ENCODE assay signal across 19 cellular contexts in genomic region chr7:29840701-29841100, GRCh38. TPM values are rescaled to one million over a fixed set of nuclear protein-coding genes. Genes with fewer than 3 reads are reported as not detected.
DNase-seq lines count a peak whose midpoint lies in the region; ATAC-seq and TF ChIP-seq lines count a peak whose summit lies in the region.
"Had no signal": no experiment of that assay in that cellular context is flagged by ENCODE, and none has a peak within 500 bp of the region (broad histone marks: within the 10 kb centered on the region; RNA-seq: fewer than 3 reads in every experiment).

No MANE protein-coding gene starts in this region.

- no peak overlapping the region for H3K23ac ChIP-seq in neuronal stem cell (ENCODE audit: low read depth, low read length, poor library complexity)

- no peak overlapping the region for H2AK5ac ChIP-seq in neuronal stem cell (ENCODE audit: low read depth, low read length)

- no peak overlapping the region for H4K8ac ChIP-seq in neuronal stem cell (ENCODE audit: low read depth, low read length)

- POLR2A ChIA-PET in HEK293 (lab: Yijun Ruan, JAX), result interaction anchor here (0.6 kb wide), 1 partner anchor 34 kb away, joined by 3 read pairs; no protein-coding TSS in a partner anchor

- no peak overlapping the region for H2BK120ac ChIP-seq in neuronal stem cell (ENCODE audit: low read depth, low read length)

- no peak overlapping the region for H3K4me3 ChIP-seq in BE2C (ENCODE audit: low read depth, low read length)
- H3K4me3 ChIP-seq in HEK293 (ENCODE audit: low read depth, low read length), result no peak overlapping the region
- H3K4me3 ChIP-seq in neuronal stem cell (ENCODE audit: low read length in 2 of 2), result no peak overlapping the region
- no peak overlapping the region for H3K4me3 ChIP-seq in WERI-Rb-1 (ENCODE audit: low read depth, low read length)
- H3K4me3 ChIP-seq: BLaER1 treated with 17β-estradiol and CSF1 and Interleukin-3, amounts not matched to agents 10 nM and 100 nM; K562; SK-N-MC had no signal

- H3K9me3 ChIP-seq in BE2C (no peaks in the 10 kb centered on the region), HEK293 (ENCODE audit: control insufficient read depth, insufficient read depth, low read depth, low read length) (no peaks in the 10 kb centered on the region), neuronal stem cell (replicated peaks in 1 of 2; ENCODE audit: control insufficient read depth in 2 of 2, insufficient read depth in 1 of 2, low read depth in 1 of 2, low read length in 2 of 2) (no peaks in the 10 kb centered on the region), WERI-Rb-1 (ENCODE audit: severe bottlenecking) (no peaks in the 10 kb centered on the region)
- H3K9me3 ChIP-seq: BLaER1 treated with 17β-estradiol and CSF1 and Interleukin-3, amounts not matched to agents 10 nM and 100 nM had no signal

- no peak overlapping the region for H3K4me2 ChIP-seq in neuronal stem cell (ENCODE audit: insufficient read depth, low read length, poor library complexity, severe bottlenecking)
- H3K4me2 ChIP-seq: BLaER1 treated with 17β-estradiol and CSF1 and Interleukin-3, amounts not matched to agents 10 nM and 100 nM had no signal

- no peak overlapping the region for H3K27ac Mint-ChIP-seq in endothelial cell (ENCODE audit: unreplicated experiment)

- H3K27me3 Mint-ChIP-seq in endothelial cell (ENCODE audit: unreplicated experiment), result peaks cover 5% of the 10 kb centered on the region

- H3K27me3 ChIP-seq in BE2C (peaks cover 11% of the 10 kb centered on the region), neuronal stem cell (ENCODE audit: control insufficient read depth in 3 of 3, insufficient read depth in 3 of 3, low read depth in 1 of 3, low read length in 3 of 3) (peaks cover 0 to 39% (median 0%) of the 10 kb centered on the region in 3 experiments), WERI-Rb-1 (ENCODE audit: insufficient read depth, low read depth, severe bottlenecking) (no peaks in the 10 kb centered on the region)
- H3K27me3 ChIP-seq: BLaER1 treated with 17β-estradiol and CSF1 and Interleukin-3, amounts not matched to agents 10 nM and 100 nM had no signal

- no peaks in the 10 kb centered on the region for H3K4me1 ChIP-seq in BE2C
- H3K4me1 ChIP-seq in HEK293 (ENCODE audit: control insufficient read depth, insufficient read depth, low read length), result no peaks in the 10 kb centered on the region
- H3K4me1 ChIP-seq in neuronal stem cell (ENCODE audit: control insufficient read depth in 2 of 2, insufficient read depth in 1 of 2, low read depth in 1 of 2, low read length in 2 of 2), result peaks cover 7 to 31% of the 10 kb centered on the region in 2 donors
- H3K4me1 ChIP-seq: BLaER1 treated with 17β-estradiol and CSF1 and Interleukin-3, amounts not matched to agents 10 nM and 100 nM had no signal

- H4K91ac ChIP-seq in neuronal stem cell (ENCODE audit: low read depth, low read length, poor library complexity), result no peak overlapping the region

- H2BK15ac ChIP-seq in neuronal stem cell (ENCODE audit: low read length), result no peak overlapping the region

- H3K36me3 ChIP-seq in BE2C, result no peaks in the 10 kb centered on the region
- H3K36me3 ChIP-seq in HEK293 (ENCODE audit: control insufficient read depth in 2 of 2, insufficient read depth in 1 of 2, low read length in 2 of 2), result peaks cover 0 to 2% of the 10 kb centered on the region in 2 experiments; a peak in 1 of 3 replicates
- H3K36me3 ChIP-seq in neuronal stem cell (replicated peaks in 1 of 2; ENCODE audit: control insufficient read depth in 2 of 2, insufficient read depth in 2 of 2, low read length in 2 of 2), result no peaks in the 10 kb centered on the region
- no peaks in the 10 kb centered on the region for H3K36me3 ChIP-seq in WERI-Rb-1
- H3K36me3 ChIP-seq: BLaER1 treated with 17β-estradiol and CSF1 and Interleukin-3, amounts not matched to agents 10 nM and 100 nM had no signal

- H3K4me3 Mint-ChIP-seq in endothelial cell (ENCODE audit: unreplicated experiment), result no peak overlapping the region

- WGBS in neuronal stem cell (ENCODE audit: extremely low coverage in 2 of 2, insufficient read length in 2 of 2, insufficient replicate concordance in 1 of 2), 2 donors, result no CpG with 5 or more reads among the region's 6 CpGs

- no peak overlapping the region for H2BK12ac ChIP-seq in neuronal stem cell (ENCODE audit: low read length)

- no peak overlapping the region for H3K9ac ChIP-seq in neuronal stem cell (ENCODE audit: low read depth, low read length, poor library complexity)
- H3K9ac ChIP-seq: BLaER1 treated with 17β-estradiol and CSF1 and Interleukin-3, amounts not matched to agents 10 nM and 100 nM had no signal

- no peak overlapping the region for H2AFZ ChIP-seq in neuronal stem cell (ENCODE audit: low read length)

- H3K18ac ChIP-seq in neuronal stem cell (ENCODE audit: low read length), result peak overlapping the region; percentile 13

- no peaks in the 10 kb centered on the region for H3K36me3 Mint-ChIP-seq in endothelial cell (ENCODE audit: low read depth, unreplicated experiment)

- H3K4me1 Mint-ChIP-seq in endothelial cell (ENCODE audit: unreplicated experiment), result peaks cover 36% of the 10 kb centered on the region

- H2BK5ac ChIP-seq in neuronal stem cell (ENCODE audit: low read length), result no peak overlapping the region

- no peak for ATAC-seq in GM18873 (IDR thresholded peaks at IDR 0.05; ENCODE audit: low FRiP score, unreplicated experiment)
- ATAC-seq: K562 had no signal

- no peaks in the 10 kb centered on the region for H3K9me3 Mint-ChIP-seq in endothelial cell (ENCODE audit: unreplicated experiment)

- H3K4ac ChIP-seq in neuronal stem cell (ENCODE audit: low read length), result no peak overlapping the region

- TF ChIP-seq CTCF in BE2C (IDR thresholded peaks at IDR 0.05; ENCODE audit: low read depth, low read length), result peak; percentile 20; the same call in 1 of the 2 replicates
- TF ChIP-seq CTCF in HEK293 (tag by site-specific recombination; IDR thresholded peaks at IDR 0.05), result no peak
- peak; percentile 35 for TF ChIP-seq CTCF in endothelial cell (IDR thresholded peaks at IDR 0.05; ENCODE audit: unreplicated experiment)
- TF ChIP-seq CTCF in WERI-Rb-1 (IDR thresholded peaks at IDR 0.05; ENCODE audit: low read depth, low read length), result no peak

- DNase-seq in BE2C (no peak), endothelial cell (ENCODE audit: low spot score) (no peak), neuronal stem cell (ENCODE audit: low spot score) (no peak), UCSD-AML1 (lab: John Stamatoyannopoulos, UW; ENCODE audit: unreplicated experiment) (no peak), WERI-Rb-1 (no peak)
- DNase-seq: HCEC 1CT; NCI-H1092 treated with DMSO at 0.1 percent for 48 hours; NCI-H146; NCI-H2029 treated with DMSO at 0.1 percent for 48 hours; NCI-H2171; NCI-H446 treated with DMSO at 0.1 percent for 48 hours; NCI-H69; NK-92 treated with Interleukin-12 subunit alpha and Interleukin-12 subunit beta, amount 100 ng/mL, for 24 hours; Right ventricle myocardium superior had no signal

- no peak overlapping the region for H3K14ac ChIP-seq in neuronal stem cell (ENCODE audit: low read length)

- no peak overlapping the region for H3K27ac ChIP-seq in HEK293 (ENCODE audit: extremely low read depth, low read depth, low read length)
- no peak overlapping the region for H3K27ac ChIP-seq in neuronal stem cell (replicated peaks; ENCODE audit: low read length)
- no peak overlapping the region for H3K27ac ChIP-seq in WERI-Rb-1
- H3K27ac ChIP-seq: BLaER1 treated with 17β-estradiol and CSF1 and Interleukin-3, amounts not matched to agents 10 nM and 100 nM; SK-N-MC had no signal

- H3K79me1 ChIP-seq in neuronal stem cell (ENCODE audit: low read depth, low read length), result no peaks in the 10 kb centered on the region

- CTCF ChIA-PET in HEK293 (lab: Yijun Ruan, JAX), result interaction anchor here (0.6 kb wide), 1 partner anchor 207 kb away, joined by 3 read pairs; no protein-coding TSS in a partner anchor

TF ChIP-seq in HEK293, 187 proteins besides CTCF, POLR2A, EP300 and RAD21:
- 0 out of 2 replicates have a peak, but pooled peaks have one; percentile 41 for TF ChIP-seq SCRT1 (tag by site-specific recombination; IDR thresholded peaks at IDR 0.05; ENCODE audit: borderline replicate concordance)
- peak; percentile 74; the same call in 1 of the 2 replicates for TF ChIP-seq SCRT2 (tag by site-specific recombination; IDR thresholded peaks at IDR 0.05)
- no peak for TF ChIP-seq ZNF791 (tag by site-specific recombination; IDR thresholded peaks at IDR 0.05)

RNA-seq across cellular contexts. Expression of gene WIPF3, which starts 34.4 kb away (rescaled TPM):
- not detected for polyA plus RNA-seq in BE2C (2012; ENCODE audit: insufficient read depth, insufficient read length, low read depth)
- total RNA-seq in endothelial cell (ENCODE audit: unreplicated experiment), result 1.5 TPM
- polyA plus RNA-seq in neuronal stem cell (2013, experiment 1 of 2), result 14.8 TPM
- polyA plus RNA-seq in neuronal stem cell (2013, experiment 2 of 2), result 15.7 TPM

Comparison
In these comparisons a context has a peak if more than half of its experiments do, and no peak if none do; other contexts are left out.
1. CTCF ChIP-seq: peak in BE2C (single experiment) and endothelial cell (single experiment); none in HEK293 (single experiment) and WERI-Rb-1 (single experiment).